13 cellular contexts compared by ENCODE assay signal in genomic region chr22:45629469-45630089, GRCh38. TPM values are rescaled to one million over a fixed set of nuclear protein-coding genes. Genes with fewer than 3 reads are reported as not detected.
DNase-seq lines count a peak whose midpoint lies in the region; ATAC-seq, FAIRE-seq and TF ChIP-seq lines count a peak whose summit lies in the region.
"Had no signal": no experiment of that assay in that cellular context is flagged by ENCODE, and none has a peak within 500 bp of the region (broad histone marks: within the 10 kb centered on the region; RNA-seq: fewer than 3 reads in every experiment).

No MANE protein-coding gene starts in this region.

- no peak overlapping the region for H3K4me3 Mint-ChIP-seq in progenitor cell of endocrine pancreas (ENCODE audit: low read depth)

- peaks cover 0 to 3% of the 10 kb centered on the region in 2 experiments; a peak in 2 of 5 replicates for H3K27me3 ChIP-seq in HepG2 (ENCODE audit: control insufficient read depth in 1 of 2, insufficient read depth in 2 of 2, low read length in 2 of 2)
- H3K27me3 ChIP-seq in right lobe of liver, result no peaks in the 10 kb centered on the region
- no peaks in the 10 kb centered on the region for H3K27me3 ChIP-seq in iPS-15b (ENCODE audit: control insufficient read depth, insufficient read depth, low read length)
- H3K27me3 ChIP-seq in testis, result no peaks in the 10 kb centered on the region
- H3K27me3 ChIP-seq: body of pancreas had no signal

- peak; percentile 74 for FAIRE-seq in HepG2 (lab: Jason Lieb, UNC)

- H2AFZ ChIP-seq in HepG2 (ENCODE audit: low read length), result no peak overlapping the region

- TF ChIP-seq POLR2A in HepG2 (IDR thresholded peaks at IDR 0.05; ENCODE audit: insufficient read depth in 1 of 2, low read depth in 2 of 2, low read length in 2 of 2) (no peak), right lobe of liver (IDR thresholded peaks at IDR 0.05) (no peak), testis (IDR thresholded peaks at IDR 0.05) (no peak)

- peak; percentile 23 to 47; a peak in 2 of 4 replicates for TF ChIP-seq EP300 in HepG2 (IDR thresholded peaks at IDR 0.05; ENCODE audit: low read depth in 2 of 2, low read length in 2 of 2)
- no peak for TF ChIP-seq EP300 in HepG2 (CRISPR knock-in tag; IDR thresholded peaks at IDR 0.05; ENCODE audit: borderline replicate concordance)

- peak overlapping the region; percentile 72 for H3K4me2 ChIP-seq in HepG2 (ENCODE audit: low read depth, low read length)

- no peaks in the 10 kb centered on the region for H4K20me1 ChIP-seq in HepG2 (ENCODE audit: insufficient read depth, low read length)

- H3K9me3 Mint-ChIP-seq in progenitor cell of endocrine pancreas (ENCODE audit: low read depth), result no peaks in the 10 kb centered on the region

- no peaks in the 10 kb centered on the region for H3K36me3 Mint-ChIP-seq in progenitor cell of endocrine pancreas (ENCODE audit: insufficient read depth)

- no peak for TF ChIP-seq CTCF in HepG2 (CRISPR knock-in tag; IDR thresholded peaks at IDR 0.05)
- no peak for TF ChIP-seq CTCF in right lobe of liver (IDR thresholded peaks at IDR 0.05)
- TF ChIP-seq CTCF in progenitor cell of endocrine pancreas (IDR thresholded peaks at IDR 0.05; ENCODE audit: unreplicated experiment), result no peak
- TF ChIP-seq CTCF in testis (IDR thresholded peaks at IDR 0.05), result no peak
- no peak for TF ChIP-seq CTCF in GM10248 (IDR thresholded peaks at IDR 0.05; ENCODE audit: control extremely low read depth, extremely low read depth, low read depth, missing control alignments)

- no peak for TF ChIP-seq RAD21 in HepG2 (CRISPR knock-in tag; IDR thresholded peaks at IDR 0.05)

- H3K27me3 Mint-ChIP-seq in progenitor cell of endocrine pancreas, result peaks cover 39% of the 10 kb centered on the region

- intact Hi-C loops in HepG2 (cut with micrococcal nuclease; ENCODE audit: unreplicated experiment) (no loop called here), right lobe of liver (cut with DNase I) (no loop called here), testis (cut with DNase I; ENCODE audit: low total_unique reads) (no loop called here)

- ATAC-seq in HepG2 (peak; percentile 84), right lobe of liver (no peak)
- ATAC-seq: body of pancreas had no signal

- H3K4me1 ChIP-seq in HepG2 (ENCODE audit: insufficient read depth, low read length), result peaks cover 91% of the 10 kb centered on the region
- no peaks in the 10 kb centered on the region for H3K4me1 ChIP-seq in right lobe of liver
- peaks cover 27% of the 10 kb centered on the region for H3K4me1 ChIP-seq in iPS-15b (ENCODE audit: control insufficient read depth, insufficient read depth, low read length)
- no peaks in the 10 kb centered on the region for H3K4me1 ChIP-seq in testis

- H3K36me3 ChIP-seq in HepG2 (replicated peaks in 1 of 2; ENCODE audit: control insufficient read depth in 1 of 2, insufficient read depth in 2 of 2, low read length in 2 of 2) (no peaks in the 10 kb centered on the region), right lobe of liver (no peaks in the 10 kb centered on the region), iPS-15b (ENCODE audit: control insufficient read depth, insufficient read depth, low read length) (no peaks in the 10 kb centered on the region), testis (ENCODE audit: low read depth, missing control alignments) (no peaks in the 10 kb centered on the region)

- CTCF ChIA-PET in HepG2 (lab: Yijun Ruan, JAX; ENCODE audit: low intra/inter-chr PET ratio, low total read pairs) (no interaction called here), GM10248 (lab: Yijun Ruan, JAX) (interaction anchor here (2.0 to 3.2 kb wide), 3 partner anchors 15 to 234 kb away, joined by 9 read pairs; no protein-coding TSS in a partner anchor)

- in situ Hi-C loops in HepG2 (cut with HindIII; ENCODE audit: extremely low pct_ligation_motif_present, low pct_unique_long_range_greater_than_20kb), result loop anchor here (25.0 kb wide), 1 partner anchor 483 kb away; no protein-coding TSS in a partner anchor

- no TSS peak for BruUV-seq in HepG2 (replicated peaks; lab: Mats Ljungman, UMichigan)

- peaks cover 15% of the 10 kb centered on the region for H3K4me1 Mint-ChIP-seq in progenitor cell of endocrine pancreas (ENCODE audit: low read depth)

- no peaks in the 10 kb centered on the region for H3K9me3 ChIP-seq in HepG2 (ENCODE audit: low read length)
- H3K9me3 ChIP-seq in right lobe of liver, result no peaks in the 10 kb centered on the region
- H3K9me3 ChIP-seq in iPS-15b (ENCODE audit: control insufficient read depth, insufficient read depth, low read length), result no peaks in the 10 kb centered on the region
- H3K9me3 ChIP-seq in testis, result no peaks in the 10 kb centered on the region
- H3K9me3 ChIP-seq: body of pancreas had no signal

- peak overlapping the region; percentile 72 for H3K27ac ChIP-seq in HepG2 (ENCODE audit: extremely low read length, insufficient read depth, low read length)
- no peak overlapping the region for H3K27ac ChIP-seq in right lobe of liver
- no peak overlapping the region for H3K27ac ChIP-seq in testis

- POLR2A ChIA-PET in HepG2 (lab: Yijun Ruan, JAX) (no interaction called here), GM10248 (lab: Yijun Ruan, JAX) (no interaction called here)

- 3% methylated on average over 9 of the region's 15 CpGs for WGBS in HepG2 (ENCODE audit: low lambda C conversion rate)
- WGBS in right lobe of liver (ENCODE audit: insufficient coverage, low coverage, low lambda C conversion rate, missing lambda C conversion rate), result 35% methylated on average over 9 of the region's 15 CpGs
- WGBS in testis, 2 donors, result 74 to 80% methylated on average over 15 of the region's 15 CpGs

- H3K27ac Mint-ChIP-seq in progenitor cell of endocrine pancreas, result no peak overlapping the region

- H3K9ac ChIP-seq in HepG2 (ENCODE audit: insufficient read depth, low read depth, low read length) (0 out of 2 replicates have a peak overlapping the region, but pooled peaks have one; percentile 17), iPS-15b (ENCODE audit: low read depth, low read length) (no peak overlapping the region)

- H3K79me2 ChIP-seq in HepG2 (ENCODE audit: insufficient read depth, low read length), result no peaks in the 10 kb centered on the region

- peak overlapping the region in 2 of 3 experiments; percentile 5 to 43; a peak in 3 of 6 replicates for H3K4me3 ChIP-seq in HepG2 (replicated peaks in 1 of 3; ENCODE audit: insufficient read depth in 1 of 3, low read depth in 2 of 3, low read length in 3 of 3)
- H3K4me3 ChIP-seq in right lobe of liver, result no peak overlapping the region
- peak overlapping the region; percentile 4 for H3K4me3 ChIP-seq in iPS-15b (ENCODE audit: low read depth, low read length)
- H3K4me3 ChIP-seq in testis, result no peak overlapping the region
- H3K4me3 ChIP-seq: body of pancreas had no signal

- DNase-seq in HepG2 (ENCODE audit: low spot score) (peak; percentile 78), right lobe of liver (no peak), NCI-H524 (lab: John Stamatoyannopoulos, UW) (peak; percentile 92 to 95), progenitor cell of endocrine pancreas (ENCODE audit: low spot score, unreplicated experiment) (no peak), testis (no peak), GM10248 (ENCODE audit: extremely low spot score) (no peak), mucosa of gallbladder (ENCODE audit: low spot score) (no peak)
- DNase-seq: body of pancreas; DMS79; effector CD4-positive, alpha-beta T cell; midbrain; NCI-H1105 treated with DMSO at 0.1 percent for 48 hours had no signal

TF ChIP-seq in HepG2, 621 proteins besides CTCF, POLR2A, EP300 and RAD21 (continues in another document):
- TF ChIP-seq ZNF17 (CRISPR knock-in tag; IDR thresholded peaks at IDR 0.05) (no peak), EHMT2 (IDR thresholded peaks at IDR 0.05; ENCODE audit: borderline replicate concordance, low read depth, low read length) (no peak), ZSCAN20 (CRISPR knock-in tag; IDR thresholded peaks at IDR 0.05; ENCODE audit: borderline replicate concordance) (no peak), BHLHE40 (IDR thresholded peaks at IDR 0.05; ENCODE audit: low read length) (no peak), SIX1 (CRISPR knock-in tag; IDR thresholded peaks at IDR 0.05; ENCODE audit: borderline replicate concordance) (no peak), ZNF224 (CRISPR knock-in tag; IDR thresholded peaks at IDR 0.05) (no peak), MTF2 (CRISPR knock-in tag; IDR thresholded peaks at IDR 0.05; ENCODE audit: borderline replicate concordance) (no peak), ZNF530 (CRISPR knock-in tag; IDR thresholded peaks at IDR 0.05; ENCODE audit: low read depth) (no peak)

RNA-seq across cellular contexts. Expression of gene ATXN10, which starts 42.1 kb away (rescaled TPM):
- total RNA-seq in HepG2 (2016; rRNA removed; fragmentation: Illumina TruSeq; extraction: Trizol) (60.1 and 136 TPM in 2 replicates), right lobe of liver (100 to 1,000 TPM in 1 of 6 experiments, 10 to 100 TPM in 5; 70.0 to 118 (median 84.3) TPM), progenitor cell of endocrine pancreas (176 and 177 TPM in 2 replicates), testis (100 to 1,000 TPM; 171 to 176 TPM), mucosa of gallbladder (135 TPM)
- 427 and 465 TPM in 2 replicates for total RNA-seq in HepG2 (2016; cell fraction: cytosol; rRNA removed; fragmentation: Illumina TruSeq; extraction: Trizol; ENCODE audit: low read depth)
- 62.2 and 127 TPM in 2 replicates for total RNA-seq in HepG2 (2016; cell fraction: insoluble cytoplasmic fraction; rRNA removed; fragmentation: Illumina TruSeq; extraction: Trizol)
- total RNA-seq in HepG2 (2016; cell fraction: membrane; rRNA removed; fragmentation: Illumina TruSeq; extraction: Trizol), result 131 and 135 TPM in 2 replicates
- total RNA-seq in HepG2 (2016; cell fraction: nucleus; rRNA removed; fragmentation: Illumina TruSeq; extraction: Trizol), result 67.8 and 78.6 TPM in 2 replicates
- polyA plus RNA-seq in HepG2 (2011; rRNA removed) (162 and 194 TPM in 2 replicates), testis (ENCODE audit: insufficient read depth, low read depth, low replicate concordance) (204 TPM)
- 81.2 and 134 TPM in 2 replicates for polyA plus RNA-seq in HepG2 (2011; cell fraction: cytosol; rRNA removed)
- polyA plus RNA-seq in HepG2 (2011; cell fraction: nucleus; rRNA removed), result 23.1 and 30.4 TPM in 2 replicates
- 126 and 155 TPM in 2 replicates for polyA plus RNA-seq in HepG2 (2012)
- polyA plus RNA-seq in HepG2 (2016; cell fraction: cytosol; fragmentation: Illumina TruSeq; extraction: Trizol; ENCODE audit: low read depth), result 16.3 and 18.9 TPM in 2 replicates
- polyA plus RNA-seq in HepG2 (2016; cell fraction: insoluble cytoplasmic fraction; fragmentation: Illumina TruSeq; extraction: Trizol; ENCODE audit: low read depth), result 227 and 248 TPM in 2 replicates
- polyA plus RNA-seq in HepG2 (2016; cell fraction: membrane; fragmentation: Illumina TruSeq; extraction: Trizol; ENCODE audit: low read depth), result 22.8 and 26.0 TPM in 2 replicates
- polyA plus RNA-seq in HepG2 (2016; cell fraction: nucleus; fragmentation: Illumina TruSeq; extraction: Trizol; ENCODE audit: insufficient read depth, low read depth), result 96.5 and 111 TPM in 2 replicates
- 126 and 271 TPM in 2 replicates for polyA minus RNA-seq in HepG2 (2011; rRNA and poly(A)+ RNA removed; ENCODE audit: low replicate concordance)
- polyA minus RNA-seq in HepG2 (2011; cell fraction: cytosol; rRNA and poly(A)+ RNA removed), result 105 and 118 TPM in 2 replicates
- 95.1 and 136 TPM in 2 replicates for polyA minus RNA-seq in HepG2 (2011; cell fraction: nucleus; rRNA and poly(A)+ RNA removed)

Comparison
In these comparisons a context has a peak if more than half of its experiments do, and no peak if none do; other contexts are left out.
1. DNase-seq: peak in HepG2 (single experiment) and NCI-H524 (2 of 2); none in right lobe of liver (0 of 3), progenitor cell of endocrine pancreas (single experiment), testis (single experiment), GM10248 (single experiment) and mucosa of gallbladder (single experiment).
2. H3K4me3 ChIP-seq: peak in HepG2 (2 of 3) and iPS-15b (single experiment); none in right lobe of liver (0 of 3) and testis (0 of 2).